8 cellular contexts compared by ENCODE assay signal in genomic region chr10:5977471-5978370, GRCh38. TPM values are rescaled to one million over a fixed set of nuclear protein-coding genes. Genes with fewer than 3 reads are reported as not detected.
DNase-seq lines count a peak whose midpoint lies in the region; ATAC-seq and TF ChIP-seq lines count a peak whose summit lies in the region.

A gene with protein sequence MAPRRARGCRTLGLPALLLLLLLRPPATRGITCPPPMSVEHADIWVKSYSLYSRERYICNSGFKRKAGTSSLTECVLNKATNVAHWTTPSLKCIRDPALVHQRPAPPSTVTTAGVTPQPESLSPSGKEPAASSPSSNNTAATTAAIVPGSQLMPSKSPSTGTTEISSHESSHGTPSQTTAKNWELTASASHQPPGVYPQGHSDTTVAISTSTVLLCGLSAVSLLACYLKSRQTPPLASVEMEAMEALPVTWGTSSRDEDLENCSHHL (minus strand): TSS chr10:5977543. CDS start chr10:5977492, 51 bp downstream.

- no peak within 1 kb of the TSS for H2AFZ ChIP-seq in OCI-LY1 (ENCODE audit: low read length)

- H3K9me3 ChIP-seq in OCI-LY1 (ENCODE audit: low read length) (no peaks in the 10 kb centered on the region), esophagus squamous epithelium (no peaks in the 10 kb centered on the region)

- in situ Hi-C loops in ACHN (cut with HindIII; ENCODE audit: low pct_ligation_motif_present, low pct_unique_long_range_greater_than_20kb, low sequenced_read_pairs), result no loop called here

- intact Hi-C loops in esophagus squamous epithelium (cut with DNase I), result no loop called here
- intact Hi-C loops in natural killer cell (cut with micrococcal nuclease), result loop anchor here (2.0 to 10.0 kb wide), 4 partner anchors 75 to 283 kb away; partner anchors contain the start of genes GDI2 and RBM17

- H3K27ac ChIP-seq in OCI-LY1 (ENCODE audit: low read depth, low read length, poor library complexity, severe bottlenecking), result no peak within 1 kb of the TSS
- H3K27ac ChIP-seq in esophagus squamous epithelium, result peak within 1 kb of the TSS; percentile 93 to 98 (median 96)

- ATAC-seq in GM18858 (IDR thresholded peaks at IDR 0.05; ENCODE audit: unreplicated experiment) (peak; percentile 32), HG03060 (IDR thresholded peaks at IDR 0.05; ENCODE audit: low read depth, unreplicated experiment) (peak; percentile 28), natural killer cell (peak; percentile 77 to 88 (median 82))
- peak; percentile 79 for ATAC-seq in stimulated activated naive CD8-positive, alpha-beta T cell treated with anti-CD3 and anti-CD28 coated beads, Interleukin-15, Interleukin-2, amounts not matched to agents 100 U/mL and 50 U/mL, for 24 hours

- H3K4me1 ChIP-seq in OCI-LY1 (ENCODE audit: insufficient read depth, low read length, severe bottlenecking), result peaks cover 15% of the 10 kb centered on the region
- peaks cover 0 to 44% (median 19%) of the 10 kb centered on the region in 3 donors for H3K4me1 ChIP-seq in esophagus squamous epithelium

- H3K27me3 Mint-ChIP-seq in natural killer cell (ENCODE audit: low read depth in 2 of 2), result no peaks in the 10 kb centered on the region

- 0 to 1% methylated on average over 2 to 19 of the region's 83 CpGs for WGBS in esophagus squamous epithelium, 2 donors

- H3K4me3 Mint-ChIP-seq in natural killer cell, result peak within 1 kb of the TSS; percentile 94

- H3K36me3 Mint-ChIP-seq in natural killer cell, result no peaks in the 10 kb centered on the region

- no peaks in the 10 kb centered on the region for H3K79me2 ChIP-seq in OCI-LY1 (ENCODE audit: insufficient read depth, low read length)

- H3K9me3 Mint-ChIP-seq in natural killer cell, result no peaks in the 10 kb centered on the region

- peak within 1 kb of the TSS; percentile 84 to 89 for H3K27ac Mint-ChIP-seq in natural killer cell

- H3K27me3 ChIP-seq in OCI-LY1 (ENCODE audit: insufficient read depth, low read length), result no peaks in the 10 kb centered on the region; the same call in 1 of the 2 replicates
- no peaks in the 10 kb centered on the region for H3K27me3 ChIP-seq in esophagus squamous epithelium

- H3K9me2 ChIP-seq in OCI-LY1 (ENCODE audit: low read depth, low read length), result no peaks in the 10 kb centered on the region

- H3K4me3 ChIP-seq in OCI-LY1 (ENCODE audit: low read depth, low read length, poor library complexity, severe bottlenecking) (peak within 1 kb of the TSS; percentile 66), esophagus squamous epithelium (peak within 1 kb of the TSS; percentile 83 to 95 (median 89))

- TF ChIP-seq CTCF in OCI-LY1 (IDR thresholded peaks at IDR 0.05; ENCODE audit: low read length) (no peak; the same call in 1 of the 2 replicates), esophagus squamous epithelium (IDR thresholded peaks at IDR 0.05) (peak in 5 of 6 experiments; percentile 18 to 69 (median 38)), natural killer cell (IDR thresholded peaks at IDR 0.05) (no peak)

- peak in 2 of 4 donors; percentile 56 to 68 for TF ChIP-seq POLR2A in esophagus squamous epithelium (IDR thresholded peaks at IDR 0.05)

- peak within 1 kb of the TSS; percentile 42 for H3K9ac ChIP-seq in OCI-LY1 (ENCODE audit: low read length)

- no peaks in the 10 kb centered on the region for H4K20me1 ChIP-seq in OCI-LY1 (ENCODE audit: insufficient read depth, low read length)

- no peaks in the 10 kb centered on the region for H3F3A ChIP-seq in OCI-LY1 (ENCODE audit: insufficient read depth, low read length)

- peak; percentile 81 for DNase-seq in ACHN
- peak; percentile 83 for DNase-seq in activated T-cell treated with anti-CD3 and anti-CD28 coated beads, Interleukin-2, amount 50 U/mL, for 1 hour
- DNase-seq in esophagus squamous epithelium (lab: John Stamatoyannopoulos, UW), result no peak
- peak; percentile 82 for DNase-seq in natural killer cell
- peak; percentile 92 for DNase-seq in stimulated activated naive CD8-positive, alpha-beta T cell treated with anti-CD3 and anti-CD28 coated beads, Interleukin-15, Interleukin-2, amounts not matched to agents 100 U/mL and 50 U/mL, for 24 hours

- H3K4me1 Mint-ChIP-seq in natural killer cell, result peaks cover 23 to 24% of the 10 kb centered on the region in 2 donors

- H3K36me3 ChIP-seq in OCI-LY1 (ENCODE audit: insufficient read depth, low read length), result no peaks in the 10 kb centered on the region
- H3K36me3 ChIP-seq in esophagus squamous epithelium, result no peaks in the 10 kb centered on the region

- peak within 1 kb of the TSS; percentile 60 for H3K4me2 ChIP-seq in OCI-LY1 (ENCODE audit: low read length)

RNA-seq across cellular contexts. Expression of the gene that starts here (rescaled TPM):
- total RNA-seq in esophagus squamous epithelium (10 to 100 TPM in 2 of 4 donors, 1 to 10 TPM in 2; 7.1 to 15.6 (median 11.0) TPM), natural killer cell (10 to 100 TPM; 10.7 to 11.8 (median 11.3) TPM)

Comparison
In these comparisons a context has a peak if more than half of its experiments do, and no peak if none do; other contexts are left out.
1. ATAC-seq: peak in every context shown above with its lines; median percentile 82 in natural killer cell; 79 in stimulated activated naive CD8-positive, alpha-beta T cell treated with anti-CD3 and anti-CD28 coated beads, Interleukin-15, Interleukin-2, amounts not matched to agents 100 U/mL and 50 U/mL, for 24 hours; 32 in GM18858; 28 in HG03060.
2. CTCF ChIP-seq: peak in esophagus squamous epithelium (5 of 6); none in OCI-LY1 (single experiment) and natural killer cell (single experiment).